19 cellular contexts compared by ENCODE assay signal in genomic region chr15:43905755-43906154, GRCh38.
DNase-seq lines count a peak whose midpoint lies in the region; ATAC-seq and TF ChIP-seq lines count a peak whose summit lies in the region.
"Had no signal": no experiment of that assay in that cellular context is flagged by ENCODE, and none has a peak within 500 bp of the region (broad histone marks: within the 10 kb centered on the region; RNA-seq: fewer than 3 reads in every experiment).

No MANE protein-coding gene starts in this region.

- H4K20me1 ChIP-seq in GM23338 (replicated peaks; ENCODE audit: insufficient read depth): no peaks in the 10 kb centered on the region
- H4K20me1 ChIP-seq: BLaER1 had no signal

- H3K4me1 ChIP-seq in GM23338 (ENCODE audit: insufficient read depth) (peaks cover 6% of the 10 kb centered on the region), foreskin keratinocyte (peaks cover 10% of the 10 kb centered on the region)
- H3K4me1 ChIP-seq: BLaER1 had no signal

- peaks cover 18% of the 10 kb centered on the region; the same call in 2 of the 3 replicates for H3K36me3 Mint-ChIP-seq in GM23338 (ENCODE audit: low read depth)
- H3K36me3 Mint-ChIP-seq in brain: peaks cover 21% of the 10 kb centered on the region

- no peaks in the 10 kb centered on the region for H3K9me3 Mint-ChIP-seq in GM23338
- no peaks in the 10 kb centered on the region for H3K9me3 Mint-ChIP-seq in brain
- H3K9me3 Mint-ChIP-seq: HFFc6 had no signal

- no peaks in the 10 kb centered on the region for H3K27me3 ChIP-seq in GM23338 (ENCODE audit: insufficient read depth)
- no peaks in the 10 kb centered on the region for H3K27me3 ChIP-seq in foreskin keratinocyte
- H3K27me3 ChIP-seq: BLaER1 had no signal

- H3K79me2 ChIP-seq in GM23338 (replicated peaks; ENCODE audit: insufficient read depth): no peaks in the 10 kb centered on the region

- no peak overlapping the region for H2AFZ ChIP-seq in GM23338

- peaks cover 20% of the 10 kb centered on the region; the same call in 2 of the 3 replicates for H3K4me1 Mint-ChIP-seq in GM23338
- peaks cover 5% of the 10 kb centered on the region for H3K4me1 Mint-ChIP-seq in brain

- POLR2A ChIA-PET in RWPE1 (lab: Yijun Ruan, JAX; ENCODE audit: low non-redundant PET): no interaction called here

- H3K4me2 ChIP-seq in GM23338: no peak overlapping the region
- H3K4me2 ChIP-seq: BLaER1 had no signal

- H3K27ac ChIP-seq in GM23338 (ENCODE audit: low read depth) (no peak overlapping the region), RWPE1 (peak overlapping the region; percentile 17; the same call in 1 of the 2 replicates), foreskin keratinocyte (no peak overlapping the region)
- H3K27ac ChIP-seq: BLaER1 had no signal

- 0 out of 2 replicates have a peak, but pooled peaks cover 3% of the 10 kb centered on the region for H3F3A ChIP-seq in GM23338 (replicated peaks; ENCODE audit: low read depth)

- H3K27ac Mint-ChIP-seq in GM23338: peak overlapping the region; percentile 13; the same call in 1 of the 2 replicates
- H3K27ac Mint-ChIP-seq in brain: peak overlapping the region in 3 of 5 experiments; percentile 3 to 53 (median 7)
- H3K27ac Mint-ChIP-seq: HFFc6 had no signal

- H3K4me3 Mint-ChIP-seq in GM23338 (no peak overlapping the region), brain (no peak overlapping the region)
- H3K4me3 Mint-ChIP-seq: HFFc6 had no signal

- CTCF ChIA-PET in RWPE1 (lab: Yijun Ruan, JAX): interaction anchor here (0.7 kb wide), 1 partner anchor 513 kb away, joined by 3 read pairs; no protein-coding TSS in a partner anchor

- H3K27me3 Mint-ChIP-seq in GM23338 (ENCODE audit: insufficient read depth, low read depth, poor library complexity) (peaks cover 2% of the 10 kb centered on the region), brain (no peaks in the 10 kb centered on the region)

- H3K36me3 ChIP-seq in GM23338 (ENCODE audit: insufficient read depth): peaks cover 7% of the 10 kb centered on the region; the same call in 1 of the 2 replicates
- H3K36me3 ChIP-seq: BLaER1 had no signal

- no peak for DNase-seq in GM23338 (ENCODE audit: low spot score)
- no peak for DNase-seq in RWPE1 (ENCODE audit: low spot score)
- peak in 1 of 2 donors; percentile 62 for DNase-seq in foreskin keratinocyte
- no peak for DNase-seq in activated CD4-positive, alpha-beta T cell treated with anti-CD3 and anti-CD28 coated beads, Interleukin-2, amount 50 U/mL, for 4 hours
- no peak for DNase-seq in DMS 273 treated with DMSO at 0.1 percent for 48 hours (lab: John Stamatoyannopoulos, UW)
- DNase-seq: 8988T, AML-193, Calu3, DMS153, DND-41, GDM1, GOT3, HCEC 1CT, HFFc6, IMR-90 had no signal

- TF ChIP-seq CTCF in GM23338 (conservative IDR thresholded peaks at IDR 0.05; ENCODE audit: low read depth in 2 of 2) (no peak), RWPE1 (conservative IDR thresholded peaks at IDR 0.05; ENCODE audit: low read depth) (no peak), brain (conservative IDR thresholded peaks at IDR 0.05) (no peak), foreskin keratinocyte (conservative IDR thresholded peaks at IDR 0.05) (no peak)

- ATAC-seq in GM23338: no peak
- peak; percentile 52 for ATAC-seq in foreskin keratinocyte
- no peak for ATAC-seq in HG02885 (IDR thresholded peaks at IDR 0.05; ENCODE audit: poor library complexity, unreplicated experiment)
- ATAC-seq in HG03521 (IDR thresholded peaks at IDR 0.05; ENCODE audit: unreplicated experiment): no peak

- H3K4me3 ChIP-seq in GM23338: no peak overlapping the region
- H3K4me3 ChIP-seq: BLaER1 had no signal

- H3K9me2 ChIP-seq in GM23338 (ENCODE audit: insufficient read depth): no peaks in the 10 kb centered on the region

TF ChIP-seq in GM23338, 12 proteins besides CTCF, POLR2A, EP300 and RAD21 (continues in another document):
- no peak for TF ChIP-seq REST (IDR thresholded peaks at IDR 0.05; ENCODE audit: unreplicated experiment)
- TF ChIP-seq ZNF114 (CRISPR knock-in tag; IDR thresholded peaks at IDR 0.05): no peak
- no peak for TF ChIP-seq ZNF462 (CRISPR knock-in tag; IDR thresholded peaks at IDR 0.05)
- no peak for TF ChIP-seq ZNF331 (CRISPR knock-in tag; IDR thresholded peaks at IDR 0.05; ENCODE audit: low read depth)
- TF ChIP-seq EZH2phosphoT487 (IDR thresholded peaks at IDR 0.05; ENCODE audit: unreplicated experiment): no peak
- TF ChIP-seq POLR2AphosphoS5 (IDR thresholded peaks at IDR 0.05; ENCODE audit: low read depth): no peak
- TF ChIP-seq EZH2 (IDR thresholded peaks at IDR 0.05; ENCODE audit: low read depth, unreplicated experiment): no peak
- TF ChIP-seq CREB1 (CRISPR knock-in tag; IDR thresholded peaks at IDR 0.05; ENCODE audit: low read depth): no peak
